In the genomic region with DNA sequence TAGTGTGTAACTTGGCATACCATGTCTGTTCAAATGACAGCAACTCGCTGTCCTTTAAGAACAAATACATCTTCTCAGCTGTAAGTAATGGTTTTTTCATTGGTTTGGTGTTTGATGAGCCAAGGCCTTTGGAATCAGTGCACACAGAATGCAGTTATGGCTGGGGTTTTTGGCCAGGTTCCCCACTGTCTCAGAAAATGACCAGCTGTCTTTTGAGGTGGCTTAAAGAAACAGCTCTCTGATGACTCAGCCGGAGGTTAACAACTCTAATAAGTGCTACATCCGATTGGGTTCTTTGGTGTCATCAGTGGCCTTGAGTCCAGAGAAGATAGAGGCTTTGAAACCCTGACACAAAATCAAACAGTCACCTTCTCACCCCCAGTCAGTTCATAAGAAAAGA, we compare ENCODE assay signal across 23 cellular contexts.
DNase-seq lines count a peak whose midpoint lies in the region; ATAC-seq, FAIRE-seq and TF ChIP-seq lines count a peak whose summit lies in the region.
"Had no signal": no experiment of that assay in that cellular context is flagged by ENCODE, and none has a peak within 500 bp of the region (broad histone marks: within the 10 kb centered on the region; RNA-seq: fewer than 3 reads in every experiment).

No MANE protein-coding gene starts in this region.

- H3F3A ChIP-seq in MM.1S (ENCODE audit: insufficient read depth, low read length): no peaks in the 10 kb centered on the region

- H3K36me3 ChIP-seq in MG63: no peaks in the 10 kb centered on the region
- no peaks in the 10 kb centered on the region for H3K36me3 ChIP-seq in astrocyte (ENCODE audit: insufficient read depth, low read length)
- no peaks in the 10 kb centered on the region for H3K36me3 ChIP-seq in MM.1S (replicated peaks; ENCODE audit: insufficient read depth, low read length)
- H3K36me3 ChIP-seq: neural progenitor cell, prostate gland, spleen, stomach, upper lobe of right lung had no signal

- H3K9me2 ChIP-seq in MM.1S (replicated peaks; ENCODE audit: insufficient read depth, low read length): no peaks in the 10 kb centered on the region

- TF ChIP-seq CTCF in astrocyte (IDR thresholded peaks at IDR 0.05; ENCODE audit: insufficient read depth, low read depth, low read length) (no peak), MM.1S (IDR thresholded peaks at IDR 0.05; ENCODE audit: low read length) (no peak)

- no peaks in the 10 kb centered on the region for H3K4me1 ChIP-seq in astrocyte (ENCODE audit: insufficient read depth, low read length)
- H3K4me1 ChIP-seq in MM.1S (ENCODE audit: low read length): no peaks in the 10 kb centered on the region
- H3K4me1 ChIP-seq: neural progenitor cell, prostate gland, spleen, stomach, upper lobe of right lung had no signal

- intact Hi-C loops in left cardiac atrium (cut with DNase I): no loop called here

- H3K79me2 ChIP-seq in astrocyte (ENCODE audit: insufficient read depth, low read length) (no peaks in the 10 kb centered on the region), MM.1S (ENCODE audit: low read length) (no peaks in the 10 kb centered on the region)

- H3K27ac ChIP-seq in astrocyte (ENCODE audit: low read depth, low read length) (no peak overlapping the region), MM.1S (ENCODE audit: low read length) (no peak overlapping the region)
- H3K27ac ChIP-seq: neural progenitor cell, prostate gland, spleen, stomach, upper lobe of right lung had no signal

- FAIRE-seq in astrocyte (lab: Jason Lieb, UNC): no peak

- no peaks in the 10 kb centered on the region for H4K20me1 ChIP-seq in astrocyte (ENCODE audit: insufficient read depth, low read length)
- no peaks in the 10 kb centered on the region for H4K20me1 ChIP-seq in MM.1S (ENCODE audit: insufficient read depth, low read length)

- no peak overlapping the region for H3K4me3 Mint-ChIP-seq in astrocyte (ENCODE audit: unreplicated experiment)
- H3K4me3 Mint-ChIP-seq: activated CD4-positive, alpha-beta T cell treated with anti-CD3 and anti-CD28 coated beads, Interleukin-2, amount 10 ng/mL, durations not matched to agents 7 days and 5 days; activated naive CD8-positive, alpha-beta T cell treated with anti-CD3 and anti-CD28 coated beads for 36 hours; mesothelial cell of epicardium; neural progenitor cell had no signal

- H3K4me3 ChIP-seq in MG63: no peak overlapping the region
- no peak overlapping the region for H3K4me3 ChIP-seq in astrocyte (ENCODE audit: insufficient read depth, low read depth, low read length)
- H3K4me3 ChIP-seq in skeletal muscle cell (ENCODE audit: low read depth, low read length): no peak overlapping the region
- no peak overlapping the region for H3K4me3 ChIP-seq in MM.1S (ENCODE audit: low read length)
- H3K4me3 ChIP-seq: neural progenitor cell, prostate gland, spleen, stomach, upper lobe of right lung had no signal

- H3K4me1 Mint-ChIP-seq in astrocyte (ENCODE audit: low read depth, unreplicated experiment): peaks cover 3% of the 10 kb centered on the region
- H3K4me1 Mint-ChIP-seq: activated CD4-positive, alpha-beta T cell treated with anti-CD3 and anti-CD28 coated beads, Interleukin-2, amount 10 ng/mL, durations not matched to agents 7 days and 5 days; activated naive CD8-positive, alpha-beta T cell treated with anti-CD3 and anti-CD28 coated beads for 36 hours; mesothelial cell of epicardium; neural progenitor cell had no signal

- H3K9ac ChIP-seq in astrocyte (ENCODE audit: low read length) (no peak overlapping the region), MM.1S (ENCODE audit: low read length) (no peak overlapping the region)
- H3K9ac ChIP-seq: neural progenitor cell had no signal

- no peaks in the 10 kb centered on the region for H3K36me3 Mint-ChIP-seq in astrocyte (ENCODE audit: low read depth, unreplicated experiment)
- H3K36me3 Mint-ChIP-seq: activated naive CD8-positive, alpha-beta T cell treated with anti-CD3 and anti-CD28 coated beads for 36 hours; brain; mesothelial cell of epicardium; neural progenitor cell had no signal

- peak; percentile 50 to 88 for ATAC-seq in left cardiac atrium
- no peak for ATAC-seq in HG02678 (IDR thresholded peaks at IDR 0.05; ENCODE audit: unreplicated experiment)
- no peak for ATAC-seq in HG02970 (IDR thresholded peaks at IDR 0.05; ENCODE audit: low FRiP score, unreplicated experiment)
- ATAC-seq: upper lobe of right lung had no signal

- H3K27me3 ChIP-seq in MG63 (no peaks in the 10 kb centered on the region), astrocyte (ENCODE audit: insufficient read depth, low read length) (no peaks in the 10 kb centered on the region), MM.1S (replicated peaks; ENCODE audit: insufficient read depth, low read length) (no peaks in the 10 kb centered on the region)
- H3K27me3 ChIP-seq: neural progenitor cell, spleen, stomach, upper lobe of right lung had no signal

- peak overlapping the region; percentile 1 for H3K27ac Mint-ChIP-seq in astrocyte (ENCODE audit: unreplicated experiment)
- H3K27ac Mint-ChIP-seq: activated CD4-positive, alpha-beta T cell treated with anti-CD3 and anti-CD28 coated beads, Interleukin-2, amount 10 ng/mL, durations not matched to agents 7 days and 5 days; activated naive CD8-positive, alpha-beta T cell treated with anti-CD3 and anti-CD28 coated beads for 36 hours; activated T-helper 2 cell treated with anti-CD3 and anti-CD28 coated beads, Interferon-gamma antibody, Interleukin-2, Interleukin-4, amounts not matched to agents 10 μg/mL and 5 μg/mL and 100 μg/mL, durations not matched to agents 14 hours and 24 hours and 36 hours; mesothelial cell of epicardium; neural progenitor cell had no signal

- H3K4me2 ChIP-seq in astrocyte (ENCODE audit: low read length) (no peak overlapping the region), MM.1S (ENCODE audit: low read depth, low read length) (no peak overlapping the region)
- H3K4me2 ChIP-seq: neural progenitor cell had no signal

- H3K9me3 ChIP-seq in MG63: no peaks in the 10 kb centered on the region
- no peaks in the 10 kb centered on the region for H3K9me3 ChIP-seq in astrocyte (ENCODE audit: insufficient read depth, low read depth, low read length)
- no peaks in the 10 kb centered on the region for H3K9me3 ChIP-seq in MM.1S (replicated peaks; ENCODE audit: insufficient read depth, low read length)
- H3K9me3 ChIP-seq: prostate gland, upper lobe of right lung had no signal

- no peak overlapping the region for H2AFZ ChIP-seq in astrocyte (ENCODE audit: low read depth, low read length)
- H2AFZ ChIP-seq in MM.1S (ENCODE audit: low read length): no peak overlapping the region
- H2AFZ ChIP-seq: neural progenitor cell had no signal

- H3K9me3 Mint-ChIP-seq in astrocyte (ENCODE audit: unreplicated experiment): peaks cover 24% of the 10 kb centered on the region
- H3K9me3 Mint-ChIP-seq: mesothelial cell of epicardium had no signal

- DNase-seq in MG63 (peak; percentile 22), astrocyte (ENCODE audit: low read depth) (peak; percentile 10), left cardiac atrium (peak; percentile 43), skeletal muscle cell (ENCODE audit: low read depth) (peak; percentile 8), globus pallidus (ENCODE audit: low spot score) (no peak), MM.1S (no peak)
- DNase-seq: activated CD4-positive, alpha-beta T cell treated with anti-CD3 and anti-CD28 coated beads, Interleukin-2, amount 10 ng/mL, durations not matched to agents 7 days and 5 days; activated naive CD8-positive, alpha-beta T cell treated with anti-CD3 and anti-CD28 coated beads for 36 hours; cortex of kidney; DND-41; islet precursor cell; NCI-H526; spleen; stimulated activated CD4-positive, alpha-beta T cell treated with anti-CD3 and anti-CD28 coated beads, Interleukin-4, amount 100 ng/mL, for 24 hours; stomach; upper lobe of right lung had no signal

- no peaks in the 10 kb centered on the region for H3K27me3 Mint-ChIP-seq in astrocyte (ENCODE audit: low read depth, unreplicated experiment)
- H3K27me3 Mint-ChIP-seq: activated CD4-positive, alpha-beta T cell treated with anti-CD3 and anti-CD28 coated beads, Interleukin-2, amount 10 ng/mL, durations not matched to agents 7 days and 5 days; activated naive CD8-positive, alpha-beta T cell treated with anti-CD3 and anti-CD28 coated beads for 36 hours; brain had no signal

Comparison
In these comparisons a context has a peak if more than half of its experiments do, and no peak if none do; other contexts are left out.
1. DNase-seq: peak in MG63 (single experiment), astrocyte (single experiment), left cardiac atrium (single experiment) and skeletal muscle cell (single experiment); none in globus pallidus (single experiment) and MM.1S (single experiment).
2. ATAC-seq: peak in left cardiac atrium (2 of 2); none in HG02678 (single experiment) and HG02970 (single experiment).